In genomic region chr10:130357951-130358350, GRCh38 we compare ENCODE assay signal across 13 cellular contexts.
DNase-seq lines count a peak whose midpoint lies in the region; ATAC-seq and TF ChIP-seq lines count a peak whose summit lies in the region.
"Had no signal": no experiment of that assay in that cellular context is flagged by ENCODE, and none has a peak within 500 bp of the region (broad histone marks: within the 10 kb centered on the region; RNA-seq: fewer than 3 reads in every experiment).

No MANE protein-coding gene starts in this region.

- H3K27ac Mint-ChIP-seq in activated T-cell treated with anti-CD3 and anti-CD28 coated beads, Interleukin-2, amount 50 U/mL, for 24 hours: no peak overlapping the region
- no peak overlapping the region for H3K27ac Mint-ChIP-seq in natural killer cell treated with Interleukin-12 subunit alpha and Interleukin-12 subunit beta and Interleukin-15 and Interleukin-18, amount 100 ng/mL, for 72 hours
- no peak overlapping the region for H3K27ac Mint-ChIP-seq in natural killer cell
- no peak overlapping the region for H3K27ac Mint-ChIP-seq in stimulated activated memory B cell treated with anti-CD40 and anti-IgM and Interleukin-4, amounts not matched to agents 10 μg/mL and 1 μg/mL and 100 μg/mL, for 72 hours
- H3K27ac Mint-ChIP-seq: CD8-positive, alpha-beta memory T cell had no signal

- H3K36me3 Mint-ChIP-seq in activated T-cell treated with anti-CD3 and anti-CD28 coated beads, Interleukin-2, amount 50 U/mL, for 24 hours (ENCODE audit: low read depth): no peaks in the 10 kb centered on the region
- H3K36me3 Mint-ChIP-seq in natural killer cell treated with Interleukin-12 subunit alpha and Interleukin-12 subunit beta and Interleukin-15 and Interleukin-18, amount 100 ng/mL, for 72 hours: no peaks in the 10 kb centered on the region
- no peaks in the 10 kb centered on the region for H3K36me3 Mint-ChIP-seq in natural killer cell
- no peaks in the 10 kb centered on the region for H3K36me3 Mint-ChIP-seq in stimulated activated memory B cell treated with anti-CD40 and anti-IgM and Interleukin-4, amounts not matched to agents 10 μg/mL and 1 μg/mL and 100 μg/mL, for 72 hours

- intact Hi-C loops in natural killer cell (cut with micrococcal nuclease) (no loop called here), sciatic nerve (cut with DNase I) (no loop called here)

- no peak for TF ChIP-seq CTCF in natural killer cell (IDR thresholded peaks at IDR 0.05)

- DNase-seq in activated T-cell treated with anti-CD3 and anti-CD28 coated beads, Interleukin-2, amount 50 U/mL, for 24 hours: peak; percentile 8
- DNase-seq in activated T-cell treated with anti-CD3 and anti-CD28 coated beads, Interleukin-2, amount 50 U/mL, for 1 hour: no peak
- peak; percentile 38 for DNase-seq in natural killer cell treated with Interleukin-12 subunit alpha and Interleukin-12 subunit beta and Interleukin-15 and Interleukin-18, amount 100 ng/mL, for 72 hours (ENCODE audit: low spot score)
- DNase-seq in natural killer cell: no peak
- DNase-seq in sciatic nerve (ENCODE audit: low spot score): peak; percentile 28
- no peak for DNase-seq in activated CD4-positive, alpha-beta T cell treated with anti-CD3 and anti-CD28 coated beads for 1 hour
- DNase-seq: 8988T; AML-193; CD8-positive, alpha-beta memory T cell; GM23248 had no signal

- H3K27me3 Mint-ChIP-seq in activated T-cell treated with anti-CD3 and anti-CD28 coated beads, Interleukin-2, amount 50 U/mL, for 24 hours: no peaks in the 10 kb centered on the region
- H3K27me3 Mint-ChIP-seq in natural killer cell treated with Interleukin-12 subunit alpha and Interleukin-12 subunit beta and Interleukin-15 and Interleukin-18, amount 100 ng/mL, for 72 hours: peaks cover 0 to 2% of the 10 kb centered on the region in 2 donors
- H3K27me3 Mint-ChIP-seq in natural killer cell (ENCODE audit: low read depth in 2 of 2): peaks cover 0 to 6% of the 10 kb centered on the region in 2 donors
- H3K27me3 Mint-ChIP-seq in stimulated activated memory B cell treated with anti-CD40 and anti-IgM and Interleukin-4, amounts not matched to agents 10 μg/mL and 1 μg/mL and 100 μg/mL, for 72 hours: no peaks in the 10 kb centered on the region

- peaks cover 4% of the 10 kb centered on the region for H3K9me3 Mint-ChIP-seq in activated T-cell treated with anti-CD3 and anti-CD28 coated beads, Interleukin-2, amount 50 U/mL, for 24 hours
- no peaks in the 10 kb centered on the region for H3K9me3 Mint-ChIP-seq in natural killer cell treated with Interleukin-12 subunit alpha and Interleukin-12 subunit beta and Interleukin-15 and Interleukin-18, amount 100 ng/mL, for 72 hours
- H3K9me3 Mint-ChIP-seq in natural killer cell: peaks cover 2 to 3% of the 10 kb centered on the region in 2 donors
- peaks cover 3% of the 10 kb centered on the region for H3K9me3 Mint-ChIP-seq in stimulated activated memory B cell treated with anti-CD40 and anti-IgM and Interleukin-4, amounts not matched to agents 10 μg/mL and 1 μg/mL and 100 μg/mL, for 72 hours

- no peak overlapping the region for H3K4me3 Mint-ChIP-seq in activated T-cell treated with anti-CD3 and anti-CD28 coated beads, Interleukin-2, amount 50 U/mL, for 24 hours
- H3K4me3 Mint-ChIP-seq in natural killer cell treated with Interleukin-12 subunit alpha and Interleukin-12 subunit beta and Interleukin-15 and Interleukin-18, amount 100 ng/mL, for 72 hours: no peak overlapping the region
- H3K4me3 Mint-ChIP-seq in natural killer cell: no peak overlapping the region
- no peak overlapping the region for H3K4me3 Mint-ChIP-seq in stimulated activated memory B cell treated with anti-CD40 and anti-IgM and Interleukin-4, amounts not matched to agents 10 μg/mL and 1 μg/mL and 100 μg/mL, for 72 hours
- H3K4me3 Mint-ChIP-seq: CD8-positive, alpha-beta memory T cell had no signal

- H3K4me1 Mint-ChIP-seq in activated T-cell treated with anti-CD3 and anti-CD28 coated beads, Interleukin-2, amount 50 U/mL, for 24 hours (ENCODE audit: low read depth): no peaks in the 10 kb centered on the region
- no peaks in the 10 kb centered on the region for H3K4me1 Mint-ChIP-seq in natural killer cell treated with Interleukin-12 subunit alpha and Interleukin-12 subunit beta and Interleukin-15 and Interleukin-18, amount 100 ng/mL, for 72 hours (ENCODE audit: low read depth in 2 of 2)
- no peaks in the 10 kb centered on the region for H3K4me1 Mint-ChIP-seq in natural killer cell
- no peaks in the 10 kb centered on the region for H3K4me1 Mint-ChIP-seq in stimulated activated memory B cell treated with anti-CD40 and anti-IgM and Interleukin-4, amounts not matched to agents 10 μg/mL and 1 μg/mL and 100 μg/mL, for 72 hours
- H3K4me1 Mint-ChIP-seq: CD8-positive, alpha-beta memory T cell had no signal

- ATAC-seq in natural killer cell treated with Interleukin-12 subunit alpha and Interleukin-12 subunit beta and Interleukin-15 and Interleukin-18, amount 100 ng/mL, for 72 hours: no peak
- no peak for ATAC-seq in natural killer cell
- ATAC-seq in sciatic nerve: no peak
- ATAC-seq in stimulated activated memory B cell treated with anti-CD40 and anti-IgM and Interleukin-4, amounts not matched to agents 10 μg/mL and 1 μg/mL and 100 μg/mL, for 72 hours: no peak
- ATAC-seq in GM21786 (IDR thresholded peaks at IDR 0.05; ENCODE audit: unreplicated experiment): no peak
- ATAC-seq: HCT116 had no signal

Comparison
In these comparisons a context has a peak if more than half of its experiments do, and no peak if none do; other contexts are left out.
1. DNase-seq: peak in activated T-cell treated with anti-CD3 and anti-CD28 coated beads, Interleukin-2, amount 50 U/mL, for 24 hours (single experiment), natural killer cell treated with Interleukin-12 subunit alpha and Interleukin-12 subunit beta and Interleukin-15 and Interleukin-18, amount 100 ng/mL, for 72 hours (single experiment) and sciatic nerve (single experiment); none in activated T-cell treated with anti-CD3 and anti-CD28 coated beads, Interleukin-2, amount 50 U/mL, for 1 hour (single experiment), natural killer cell (single experiment) and activated CD4-positive, alpha-beta T cell treated with anti-CD3 and anti-CD28 coated beads for 1 hour (single experiment).